8 cellular contexts compared by ENCODE assay signal in the genomic region with DNA sequence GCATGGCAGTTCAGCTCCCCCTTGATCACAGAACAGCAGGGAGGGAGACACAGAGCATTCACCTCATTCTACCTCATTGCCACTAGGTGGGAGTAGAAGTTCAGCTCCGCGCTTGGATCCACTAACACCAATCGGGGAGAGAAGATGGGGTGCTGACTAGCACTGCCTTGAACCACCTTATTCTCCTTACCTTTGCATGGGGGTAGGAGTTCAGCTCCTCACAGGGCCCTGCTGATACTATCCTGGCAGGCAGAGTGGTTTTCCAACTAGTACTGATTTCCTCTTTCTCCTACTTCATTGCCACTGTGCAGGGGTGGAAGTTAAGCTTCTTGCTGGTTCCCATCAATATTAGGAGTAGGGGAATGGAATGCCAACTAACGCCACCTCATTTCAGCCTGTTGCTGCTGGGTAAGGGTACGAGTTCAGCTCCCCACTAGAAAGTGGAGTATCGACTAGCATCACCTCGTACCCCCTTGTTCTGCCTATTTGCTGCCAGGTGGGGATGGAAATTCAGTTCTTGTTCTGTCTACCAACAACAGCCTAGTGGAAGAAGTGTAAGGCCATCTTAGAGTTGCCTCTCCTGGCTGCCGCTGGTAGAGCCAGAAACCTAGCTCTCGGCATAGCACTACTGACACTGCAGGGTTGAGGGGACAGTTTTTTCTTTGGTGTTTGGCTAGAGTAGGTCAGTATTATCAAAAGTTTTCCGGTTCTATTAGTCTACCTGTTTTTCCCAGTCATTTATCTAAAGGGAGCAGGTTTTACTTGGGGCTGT.
A peak's percentile ranks its signal among the peaks of the same experiment; 100 is the strongest.
DNase-seq lines count a peak whose midpoint lies in the region; ATAC-seq, FAIRE-seq and TF ChIP-seq lines count a peak whose summit lies in the region.

No MANE protein-coding gene starts in this region.

- peaks cover 0 to 2% (median 0%) of the 10 kb centered on the region in 11 donors for H3K9me3 Mint-ChIP-seq in naive thymus-derived CD4-positive, alpha-beta T cell

- no peaks in the 10 kb centered on the region for H4K20me1 ChIP-seq in KMS-11 (ENCODE audit: insufficient read depth)

- in situ Hi-C loops in SK-MEL-5 (cut with HindIII; ENCODE audit: low pct_unique_long_range_greater_than_20kb, low sequenced_read_pairs) = no loop called here

- DNase-seq in 8988T = peak; percentile 27
- no peak for DNase-seq in GM06990 (ENCODE audit: extremely low read depth, insufficient read length)
- peak; percentile 35 for DNase-seq in H54 (ENCODE audit: insufficient read length, low spot score)
- DNase-seq in SK-MEL-5 (ENCODE audit: low read depth, low spot score) = peak; percentile 69
- no peak for DNase-seq in epithelial cell of proximal tubule (ENCODE audit: low read depth)
- DNase-seq in myocyte (ENCODE audit: low read depth) = peak; percentile 26
- no peak for DNase-seq in naive thymus-derived CD4-positive, alpha-beta T cell

- POLR2A ChIA-PET in naive thymus-derived CD4-positive, alpha-beta T cell (lab: Charles Lee) = no interaction called here

- no peak overlapping the region for H2AFZ ChIP-seq in KMS-11 (ENCODE audit: low read depth)

- intact Hi-C loops in naive thymus-derived CD4-positive, alpha-beta T cell (cut with micrococcal nuclease) = no loop called here

- no peak overlapping the region for H3K27ac ChIP-seq in KMS-11
- H3K27ac ChIP-seq in naive thymus-derived CD4-positive, alpha-beta T cell (ENCODE audit: low read depth, low read length) = no peak overlapping the region

- no peak overlapping the region for H3K9ac ChIP-seq in KMS-11

- H3K79me2 ChIP-seq in KMS-11 (ENCODE audit: insufficient read depth, low read depth) = no peaks in the 10 kb centered on the region

- H3K27ac Mint-ChIP-seq in naive thymus-derived CD4-positive, alpha-beta T cell = no peak overlapping the region

- no peaks in the 10 kb centered on the region for H3K4me1 Mint-ChIP-seq in naive thymus-derived CD4-positive, alpha-beta T cell

- CTCF ChIA-PET in naive thymus-derived CD4-positive, alpha-beta T cell (lab: Charles Lee) = no interaction called here

- H3K36me3 ChIP-seq in GM06990 (ENCODE audit: control insufficient read depth, insufficient read depth, low read length) (no peaks in the 10 kb centered on the region), KMS-11 (ENCODE audit: insufficient read depth) (no peaks in the 10 kb centered on the region)
- H3K36me3 ChIP-seq in naive thymus-derived CD4-positive, alpha-beta T cell (ENCODE audit: control insufficient read depth in 2 of 3, insufficient read depth in 3 of 3, low read length in 3 of 3) = no peaks in the 10 kb centered on the region

- H3K4me1 ChIP-seq in KMS-11 (ENCODE audit: low read depth, poor library complexity, severe bottlenecking) = peaks cover 25% of the 10 kb centered on the region
- no peaks in the 10 kb centered on the region for H3K4me1 ChIP-seq in naive thymus-derived CD4-positive, alpha-beta T cell (ENCODE audit: control insufficient read depth in 2 of 2, insufficient read depth in 2 of 2, low read length in 2 of 2)

- H3K4me3 Mint-ChIP-seq in naive thymus-derived CD4-positive, alpha-beta T cell = no peak overlapping the region

- no peak overlapping the region for H3K4me3 ChIP-seq in GM06990 (replicated peaks; ENCODE audit: low read depth, low read length)
- no peak overlapping the region for H3K4me3 ChIP-seq in KMS-11 (IDR thresholded peaks at IDR 0.05; ENCODE audit: insufficient read depth, low read depth, low read length)
- no peak overlapping the region for H3K4me3 ChIP-seq in epithelial cell of proximal tubule (ENCODE audit: low read depth, low read length)
- H3K4me3 ChIP-seq in naive thymus-derived CD4-positive, alpha-beta T cell (ENCODE audit: low read length) = no peak overlapping the region

- TF ChIP-seq CTCF in GM06990 (IDR thresholded peaks at IDR 0.05; ENCODE audit: insufficient read depth, low read length, poor library complexity, severe bottlenecking) (peak; percentile 73), KMS-11 (conservative IDR thresholded peaks at IDR 0.05; ENCODE audit: low read depth, low read length) (peak; percentile 84), epithelial cell of proximal tubule (conservative IDR thresholded peaks at IDR 0.05; ENCODE audit: low read depth, low read length) (peak; percentile 92)

- TF ChIP-seq POLR2A in H54 (IDR thresholded peaks at IDR 0.05; ENCODE audit: low read depth, low read length) = no peak

- H3K9me3 ChIP-seq in naive thymus-derived CD4-positive, alpha-beta T cell (ENCODE audit: control insufficient read depth in 2 of 3, low read length in 3 of 3) = no peaks in the 10 kb centered on the region

- no peaks in the 10 kb centered on the region for H3K36me3 Mint-ChIP-seq in naive thymus-derived CD4-positive, alpha-beta T cell

- ATAC-seq in naive thymus-derived CD4-positive, alpha-beta T cell = no peak

- H3K4me2 ChIP-seq in KMS-11 = no peak overlapping the region

- H3K27me3 ChIP-seq in GM06990 (replicated peaks; ENCODE audit: control insufficient read depth, insufficient read depth, low read length) (no peaks in the 10 kb centered on the region; the same call in 1 of the 2 replicates), KMS-11 (ENCODE audit: insufficient read depth, low read depth) (no peaks in the 10 kb centered on the region)
- H3K27me3 ChIP-seq in naive thymus-derived CD4-positive, alpha-beta T cell (ENCODE audit: control insufficient read depth in 2 of 2, insufficient read depth in 2 of 2, low read length in 2 of 2) = no peaks in the 10 kb centered on the region

- FAIRE-seq in H54 (lab: Jason Lieb, UNC) = peak; percentile 84

- H3K27me3 Mint-ChIP-seq in naive thymus-derived CD4-positive, alpha-beta T cell = peaks cover 3 to 20% (median 11%) of the 10 kb centered on the region in 5 donors

Comparison
In these comparisons a context has a peak if more than half of its experiments do, and no peak if none do; other contexts are left out.
1. DNase-seq: peak in 8988T (single experiment), H54 (single experiment), SK-MEL-5 (single experiment) and myocyte (single experiment); none in GM06990 (single experiment), epithelial cell of proximal tubule (single experiment) and naive thymus-derived CD4-positive, alpha-beta T cell (0 of 9).
2. Peak in every context shown above with its lines, with median percentiles within 50 percentile points of each other: CTCF ChIP-seq.